In genomic region chr3:37053753-37054152, GRCh38 we compare ENCODE assay signal across 13 cellular contexts.
A peak's percentile ranks its signal among the peaks of the same experiment; 100 is the strongest.
DNase-seq lines count a peak whose midpoint lies in the region; ATAC-seq and TF ChIP-seq lines count a peak whose summit lies in the region.
"Had no signal": no experiment of that assay in that cellular context is flagged by ENCODE, and none has a peak within 500 bp of the region (broad histone marks: within the 10 kb centered on the region; RNA-seq: fewer than 3 reads in every experiment).

No MANE protein-coding gene starts in this region.

- H3K9me3 ChIP-seq in colonic mucosa, result no peaks in the 10 kb centered on the region
- H3K9me3 ChIP-seq in prostate gland, result no peaks in the 10 kb centered on the region
- H3K9me3 ChIP-seq: HAP-1 had no signal

- intact Hi-C loops in colonic mucosa (cut with DNase I) (no loop called here), prostate gland (cut with DNase I) (no loop called here)

- no peak overlapping the region for H3K4me3 ChIP-seq in ACC112 (ENCODE audit: low read depth, low read length)
- no peak overlapping the region for H3K4me3 ChIP-seq in colonic mucosa
- H3K4me3 ChIP-seq in prostate gland, result no peak overlapping the region
- H3K4me3 ChIP-seq: HAP-1 had no signal

- TF ChIP-seq POLR2A in prostate gland (IDR thresholded peaks at IDR 0.05), result no peak

- 94% methylated on average over 2 of the region's 2 CpGs for WGBS in prostate gland

- peak; percentile 9 for DNase-seq in MV-4-11 (lab: John Stamatoyannopoulos, UW)
- DNase-seq in colonic mucosa, result no peak
- DNase-seq in prostate gland (ENCODE audit: low spot score), result no peak
- DNase-seq in AG20443 (ENCODE audit: low spot score), result no peak
- DNase-seq in cerebellum (ENCODE audit: low spot score), result no peak
- DNase-seq: activated CD4-positive, CD25-positive, alpha-beta regulatory T cell treated with anti-CD3 and anti-CD28 coated beads, Interleukin-2, amount 50 U/mL, for 72 hours; activated naive CD4-positive, alpha-beta T cell treated with anti-CD3 and anti-CD28 coated beads, Interleukin-2, amount 50 U/mL, for 16 hours; effector memory CD8-positive, alpha-beta T cell; SHP77 had no signal

- H3K36me3 ChIP-seq in ACC112 (ENCODE audit: insufficient read depth, low read length), result peaks cover 22% of the 10 kb centered on the region
- peaks cover 9% of the 10 kb centered on the region for H3K36me3 ChIP-seq in colonic mucosa
- H3K36me3 ChIP-seq in prostate gland, result peaks cover 0 to 5% of the 10 kb centered on the region in 2 donors

- TF ChIP-seq CTCF in colonic mucosa (IDR thresholded peaks at IDR 0.05), result no peak
- TF ChIP-seq CTCF in prostate gland (IDR thresholded peaks at IDR 0.05), result no peak

- H3K9ac ChIP-seq in colonic mucosa (ENCODE audit: low read depth in 2 of 2, low read length in 2 of 2), result no peak overlapping the region

- H3K4me1 ChIP-seq in ACC112 (ENCODE audit: control insufficient read depth, insufficient read depth, low read length, unreplicated experiment), result peaks cover 25% of the 10 kb centered on the region
- peaks cover 3% of the 10 kb centered on the region for H3K4me1 ChIP-seq in colonic mucosa
- H3K4me1 ChIP-seq in prostate gland (replicated peaks), result peaks cover 8% of the 10 kb centered on the region
- H3K4me1 ChIP-seq: HAP-1 had no signal

- peak overlapping the region; percentile 85 for H3K27ac ChIP-seq in ACC112 (ENCODE audit: low read depth, low read length)
- H3K27ac ChIP-seq in colonic mucosa, result peak overlapping the region; percentile 15
- peak overlapping the region; percentile 61 to 70 for H3K27ac ChIP-seq in prostate gland

- H3K79me2 ChIP-seq in ACC112 (ENCODE audit: control insufficient read depth, insufficient read depth, low read length, unreplicated experiment), result no peaks in the 10 kb centered on the region

- ATAC-seq in HG02981 (IDR thresholded peaks at IDR 0.05; ENCODE audit: unreplicated experiment) (no peak), GM21825 (IDR thresholded peaks at IDR 0.05; ENCODE audit: unreplicated experiment) (no peak)
- ATAC-seq: effector memory CD8-positive, alpha-beta T cell had no signal

- no peak overlapping the region for H2AFZ ChIP-seq in ACC112 (ENCODE audit: low read length, unreplicated experiment)

- no peaks in the 10 kb centered on the region for H3K27me3 ChIP-seq in ACC112 (ENCODE audit: insufficient read depth, low read length)
- no peaks in the 10 kb centered on the region for H3K27me3 ChIP-seq in colonic mucosa
- no peaks in the 10 kb centered on the region for H3K27me3 ChIP-seq in prostate gland (replicated peaks; ENCODE audit: insufficient read depth)

Comparison
In these comparisons a context has a peak if more than half of its experiments do, and no peak if none do; other contexts are left out.
1. H3K27ac ChIP-seq: peak in every context shown above with its lines; median percentile 85 in ACC112; 66 in prostate gland; 15 in colonic mucosa.